In the genomic region with DNA sequence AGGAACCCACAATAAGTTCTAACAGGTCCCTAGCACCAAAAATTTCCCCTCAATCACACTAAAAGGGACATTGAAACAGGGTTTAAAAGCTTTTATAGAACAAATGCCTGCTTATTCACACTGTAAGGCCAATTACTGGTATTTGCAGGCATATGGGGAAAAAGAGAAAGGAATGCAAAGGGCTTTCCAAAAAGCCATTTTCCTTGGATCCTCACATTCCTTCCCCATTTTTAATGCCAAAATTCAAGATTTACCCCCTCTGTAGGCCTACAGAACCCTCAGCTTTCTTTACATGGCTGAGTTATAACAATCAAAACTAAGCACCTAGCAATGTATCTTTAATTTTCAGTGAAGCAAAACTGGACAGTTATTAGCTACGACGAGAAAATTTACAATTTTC, we compare ENCODE assay signal across 17 cellular contexts.
DNase-seq lines count a peak whose midpoint lies in the region; ATAC-seq, FAIRE-seq and TF ChIP-seq lines count a peak whose summit lies in the region.
"Had no signal": no experiment of that assay in that cellular context is flagged by ENCODE, and none has a peak within 500 bp of the region (broad histone marks: within the 10 kb centered on the region; RNA-seq: fewer than 3 reads in every experiment).

No MANE protein-coding gene starts in this region.

- CTCF ChIA-PET in WTC11 (lab: Charles Lee), result no interaction called here

- H3K36me3 Mint-ChIP-seq in HFFc6 (ENCODE audit: low read depth) (peaks cover 23% of the 10 kb centered on the region), WTC11 (peaks cover 5% of the 10 kb centered on the region; the same call in 1 of the 2 replicates), natural killer cell (no peaks in the 10 kb centered on the region)

- POLR2A ChIA-PET in WTC11 (lab: Charles Lee), result no interaction called here

- no peak overlapping the region for H3K4me3 ChIP-seq in fibroblast of the aortic adventitia (ENCODE audit: low read depth, low read length)
- H3K4me3 ChIP-seq: BLaER1, GM23338 had no signal

- H3K27ac Mint-ChIP-seq in HFFc6 (peak overlapping the region; percentile 32; the same call in 1 of the 2 replicates), WTC11 (peak overlapping the region; percentile 23; the same call in 1 of the 2 replicates), natural killer cell (no peak overlapping the region)
- H3K27ac Mint-ChIP-seq: CD14-positive monocyte; CD4-positive, alpha-beta memory T cell; GM23338 had no signal

- TF ChIP-seq CTCF in HFFc6 (IDR thresholded peaks at IDR 0.05), result no peak
- TF ChIP-seq CTCF in WTC11 (IDR thresholded peaks at IDR 0.05), result no peak
- TF ChIP-seq CTCF in fibroblast of the aortic adventitia (IDR thresholded peaks at IDR 0.05; ENCODE audit: insufficient read depth, low read length), result no peak
- TF ChIP-seq CTCF in natural killer cell (IDR thresholded peaks at IDR 0.05), result no peak

- no peak overlapping the region for H3K4me3 Mint-ChIP-seq in HFFc6
- H3K4me3 Mint-ChIP-seq in WTC11, result no peak overlapping the region
- no peak overlapping the region for H3K4me3 Mint-ChIP-seq in natural killer cell
- H3K4me3 Mint-ChIP-seq: CD14-positive monocyte; CD4-positive, alpha-beta memory T cell; GM23338 had no signal

- FAIRE-seq in HTR-8/SVneo (lab: Jason Lieb, UNC), result no peak
- FAIRE-seq: GM12891, GM19239 had no signal

- DNase-seq in AG20443 (ENCODE audit: low spot score), result peak; percentile 27
- DNase-seq in HFFc6, result no peak
- DNase-seq in WTC11 (ENCODE audit: low spot score), result no peak
- peak; percentile 63 for DNase-seq in fibroblast of the aortic adventitia (ENCODE audit: low read depth)
- DNase-seq in HPDE6-E6E7 (ENCODE audit: extremely low spot score), result no peak
- DNase-seq in natural killer cell, result no peak
- no peak for DNase-seq in HTR-8/SVneo (ENCODE audit: insufficient read length, low spot score)
- no peak for DNase-seq in NCI-H82 treated with DMSO at 0.1 percent for 48 hours (lab: John Stamatoyannopoulos, UW; ENCODE audit: unreplicated experiment)
- DNase-seq: CD4-positive, alpha-beta memory T cell; DMS153; DMS79; HCEC 1CT had no signal

- H3K4me1 Mint-ChIP-seq in HFFc6 (ENCODE audit: low read depth), result peaks cover 33% of the 10 kb centered on the region
- peaks cover 16% of the 10 kb centered on the region for H3K4me1 Mint-ChIP-seq in WTC11
- H3K4me1 Mint-ChIP-seq in natural killer cell, result peaks cover 0 to 6% of the 10 kb centered on the region in 2 donors
- H3K4me1 Mint-ChIP-seq: CD14-positive monocyte; CD4-positive, alpha-beta memory T cell had no signal

- H3K9me3 Mint-ChIP-seq in HFFc6 (no peaks in the 10 kb centered on the region), WTC11 (no peaks in the 10 kb centered on the region), natural killer cell (no peaks in the 10 kb centered on the region)
- H3K9me3 Mint-ChIP-seq: CD14-positive monocyte; CD4-positive, alpha-beta memory T cell; GM23338 had no signal

- intact Hi-C loops in natural killer cell (cut with micrococcal nuclease), result no loop called here

- ATAC-seq in WTC11 (no peak), natural killer cell (no peak)
- ATAC-seq: GM23338 had no signal

- H3K27me3 Mint-ChIP-seq in HFFc6 (ENCODE audit: insufficient read depth), result no peaks in the 10 kb centered on the region
- H3K27me3 Mint-ChIP-seq in WTC11 (ENCODE audit: low read depth), result no peaks in the 10 kb centered on the region
- H3K27me3 Mint-ChIP-seq in natural killer cell (ENCODE audit: low read depth in 2 of 2), result no peaks in the 10 kb centered on the region
- H3K27me3 Mint-ChIP-seq: CD4-positive, alpha-beta memory T cell had no signal

TF ChIP-seq in WTC11, 78 proteins besides CTCF, POLR2A, EP300 and RAD21 (continues in another document):
- TF ChIP-seq, protein P1, sequence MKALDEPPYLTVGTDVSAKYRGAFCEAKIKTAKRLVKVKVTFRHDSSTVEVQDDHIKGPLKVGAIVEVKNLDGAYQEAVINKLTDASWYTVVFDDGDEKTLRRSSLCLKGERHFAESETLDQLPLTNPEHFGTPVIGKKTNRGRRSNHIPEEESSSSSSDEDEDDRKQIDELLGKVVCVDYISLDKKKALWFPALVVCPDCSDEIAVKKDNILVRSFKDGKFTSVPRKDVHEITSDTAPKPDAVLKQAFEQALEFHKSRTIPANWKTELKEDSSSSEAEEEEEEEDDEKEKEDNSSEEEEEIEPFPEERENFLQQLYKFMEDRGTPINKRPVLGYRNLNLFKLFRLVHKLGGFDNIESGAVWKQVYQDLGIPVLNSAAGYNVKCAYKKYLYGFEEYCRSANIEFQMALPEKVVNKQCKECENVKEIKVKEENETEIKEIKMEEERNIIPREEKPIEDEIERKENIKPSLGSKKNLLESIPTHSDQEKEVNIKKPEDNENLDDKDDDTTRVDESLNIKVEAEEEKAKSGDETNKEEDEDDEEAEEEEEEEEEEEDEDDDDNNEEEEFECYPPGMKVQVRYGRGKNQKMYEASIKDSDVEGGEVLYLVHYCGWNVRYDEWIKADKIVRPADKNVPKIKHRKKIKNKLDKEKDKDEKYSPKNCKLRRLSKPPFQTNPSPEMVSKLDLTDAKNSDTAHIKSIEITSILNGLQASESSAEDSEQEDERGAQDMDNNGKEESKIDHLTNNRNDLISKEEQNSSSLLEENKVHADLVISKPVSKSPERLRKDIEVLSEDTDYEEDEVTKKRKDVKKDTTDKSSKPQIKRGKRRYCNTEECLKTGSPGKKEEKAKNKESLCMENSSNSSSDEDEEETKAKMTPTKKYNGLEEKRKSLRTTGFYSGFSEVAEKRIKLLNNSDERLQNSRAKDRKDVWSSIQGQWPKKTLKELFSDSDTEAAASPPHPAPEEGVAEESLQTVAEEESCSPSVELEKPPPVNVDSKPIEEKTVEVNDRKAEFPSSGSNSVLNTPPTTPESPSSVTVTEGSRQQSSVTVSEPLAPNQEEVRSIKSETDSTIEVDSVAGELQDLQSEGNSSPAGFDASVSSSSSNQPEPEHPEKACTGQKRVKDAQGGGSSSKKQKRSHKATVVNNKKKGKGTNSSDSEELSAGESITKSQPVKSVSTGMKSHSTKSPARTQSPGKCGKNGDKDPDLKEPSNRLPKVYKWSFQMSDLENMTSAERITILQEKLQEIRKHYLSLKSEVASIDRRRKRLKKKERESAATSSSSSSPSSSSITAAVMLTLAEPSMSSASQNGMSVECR (CRISPR knock-in tag; IDR thresholded peaks at IDR 0.05; ENCODE audit: borderline replicate concordance), result no peak
- TF ChIP-seq CBFB (CRISPR knock-in tag; IDR thresholded peaks at IDR 0.05; ENCODE audit: low read depth) (no peak), FOXJ3 (CRISPR knock-in tag; IDR thresholded peaks at IDR 0.05; ENCODE audit: borderline replicate concordance) (no peak), TP53 (CRISPR knock-in tag; IDR thresholded peaks at IDR 0.05) (no peak), SOX15 (CRISPR knock-in tag; IDR thresholded peaks at IDR 0.05) (no peak), KAT7 (CRISPR knock-in tag; IDR thresholded peaks at IDR 0.05; ENCODE audit: borderline replicate concordance) (no peak), NR3C1 (CRISPR knock-in tag; conservative IDR thresholded peaks at IDR 0.05; ENCODE audit: low read depth) (no peak), CREB1 (CRISPR knock-in tag; IDR thresholded peaks at IDR 0.05) (no peak), ZNF263 (CRISPR knock-in tag; IDR thresholded peaks at IDR 0.05; ENCODE audit: low read depth) (no peak)
- TF ChIP-seq, protein P2, sequence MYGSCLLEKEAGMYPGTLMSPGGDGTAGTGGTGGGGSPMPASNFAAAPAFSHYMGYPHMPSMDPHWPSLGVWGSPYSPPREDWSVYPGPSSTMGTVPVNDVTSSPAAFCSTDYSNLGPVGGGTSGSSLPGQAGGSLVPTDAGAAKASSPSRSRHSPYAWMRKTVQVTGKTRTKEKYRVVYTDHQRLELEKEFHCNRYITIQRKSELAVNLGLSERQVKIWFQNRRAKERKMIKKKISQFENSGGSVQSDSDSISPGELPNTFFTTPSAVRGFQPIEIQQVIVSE (CRISPR knock-in tag; IDR thresholded peaks at IDR 0.05; ENCODE audit: borderline replicate concordance), result no peak
- TF ChIP-seq, protein P3, sequence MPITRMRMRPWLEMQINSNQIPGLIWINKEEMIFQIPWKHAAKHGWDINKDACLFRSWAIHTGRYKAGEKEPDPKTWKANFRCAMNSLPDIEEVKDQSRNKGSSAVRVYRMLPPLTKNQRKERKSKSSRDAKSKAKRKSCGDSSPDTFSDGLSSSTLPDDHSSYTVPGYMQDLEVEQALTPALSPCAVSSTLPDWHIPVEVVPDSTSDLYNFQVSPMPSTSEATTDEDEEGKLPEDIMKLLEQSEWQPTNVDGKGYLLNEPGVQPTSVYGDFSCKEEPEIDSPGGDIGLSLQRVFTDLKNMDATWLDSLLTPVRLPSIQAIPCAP (CRISPR knock-in tag; IDR thresholded peaks at IDR 0.05), result no peak
- TF ChIP-seq, protein P4, sequence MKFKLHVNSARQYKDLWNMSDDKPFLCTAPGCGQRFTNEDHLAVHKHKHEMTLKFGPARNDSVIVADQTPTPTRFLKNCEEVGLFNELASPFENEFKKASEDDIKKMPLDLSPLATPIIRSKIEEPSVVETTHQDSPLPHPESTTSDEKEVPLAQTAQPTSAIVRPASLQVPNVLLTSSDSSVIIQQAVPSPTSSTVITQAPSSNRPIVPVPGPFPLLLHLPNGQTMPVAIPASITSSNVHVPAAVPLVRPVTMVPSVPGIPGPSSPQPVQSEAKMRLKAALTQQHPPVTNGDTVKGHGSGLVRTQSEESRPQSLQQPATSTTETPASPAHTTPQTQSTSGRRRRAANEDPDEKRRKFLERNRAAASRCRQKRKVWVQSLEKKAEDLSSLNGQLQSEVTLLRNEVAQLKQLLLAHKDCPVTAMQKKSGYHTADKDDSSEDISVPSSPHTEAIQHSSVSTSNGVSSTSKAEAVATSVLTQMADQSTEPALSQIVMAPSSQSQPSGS (CRISPR knock-in tag; IDR thresholded peaks at IDR 0.05; ENCODE audit: borderline replicate concordance, low read depth), result no peak
- TF ChIP-seq, protein P5, sequence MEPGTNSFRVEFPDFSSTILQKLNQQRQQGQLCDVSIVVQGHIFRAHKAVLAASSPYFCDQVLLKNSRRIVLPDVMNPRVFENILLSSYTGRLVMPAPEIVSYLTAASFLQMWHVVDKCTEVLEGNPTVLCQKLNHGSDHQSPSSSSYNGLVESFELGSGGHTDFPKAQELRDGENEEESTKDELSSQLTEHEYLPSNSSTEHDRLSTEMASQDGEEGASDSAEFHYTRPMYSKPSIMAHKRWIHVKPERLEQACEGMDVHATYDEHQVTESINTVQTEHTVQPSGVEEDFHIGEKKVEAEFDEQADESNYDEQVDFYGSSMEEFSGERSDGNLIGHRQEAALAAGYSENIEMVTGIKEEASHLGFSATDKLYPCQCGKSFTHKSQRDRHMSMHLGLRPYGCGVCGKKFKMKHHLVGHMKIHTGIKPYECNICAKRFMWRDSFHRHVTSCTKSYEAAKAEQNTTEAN (CRISPR knock-in tag; IDR thresholded peaks at IDR 0.05), result no peak

Comparison
In these comparisons a context has a peak if more than half of its experiments do, and no peak if none do; other contexts are left out.
1. DNase-seq: peak in AG20443 (single experiment) and fibroblast of the aortic adventitia (single experiment); none in HFFc6 (single experiment), WTC11 (single experiment), HPDE6-E6E7 (single experiment), natural killer cell (single experiment), HTR-8/SVneo (single experiment) and NCI-H82 treated with DMSO at 0.1 percent for 48 hours (single experiment).
2. H3K27ac Mint-ChIP-seq: peak in HFFc6 (single experiment) and WTC11 (single experiment); none in natural killer cell (0 of 2).